31 cellular contexts compared by ENCODE assay signal in the genomic region with DNA sequence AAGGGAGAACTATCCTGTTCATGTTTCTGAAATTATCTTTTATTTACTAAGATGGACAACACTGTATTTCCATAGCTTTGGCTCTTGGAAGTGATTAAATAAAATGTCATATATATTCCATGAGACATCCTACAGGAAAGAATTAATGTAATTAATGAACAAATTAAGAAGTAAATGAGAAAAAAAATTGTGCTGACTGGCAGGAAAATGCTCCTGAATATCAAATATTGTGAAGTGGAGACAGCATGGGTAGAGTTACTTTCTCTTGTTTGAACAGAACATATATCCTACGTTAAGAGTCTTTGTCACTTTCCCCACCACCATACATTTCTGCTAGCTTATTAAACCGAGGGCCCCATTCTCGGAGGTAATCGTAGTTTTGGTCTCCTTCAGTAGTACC.
"Had no signal": no experiment of that assay in that cellular context is flagged by ENCODE, and none has a peak within 500 bp of the region (broad histone marks: within the 10 kb centered on the region; RNA-seq: fewer than 3 reads in every experiment).

No MANE protein-coding gene starts in this region.

- H3K9me3 ChIP-seq: SJCRH30 had no signal

- H3K4me1 ChIP-seq: SJCRH30 had no signal

- H3K9me3 Mint-ChIP-seq: brain had no signal

- DNase-seq: activated CD4-positive, alpha-beta memory T cell treated with anti-CD3 and anti-CD28 coated beads, Interleukin-2, amount 10 ng/mL, durations not matched to agents 7 days and 5 days; activated CD4-positive, alpha-beta T cell treated with anti-CD3 and anti-CD28 coated beads for 1 hour; activated CD4-positive, alpha-beta T cell treated with anti-CD3 and anti-CD28 coated beads for 48 hours; activated CD4-positive, CD25-positive, alpha-beta regulatory T cell; activated CD8-positive, alpha-beta memory T cell treated with anti-CD3 and anti-CD28 coated beads for 24 hours; activated CD8-positive, alpha-beta memory T cell treated with anti-CD3 and anti-CD28 coated beads, Interleukin-2, amount 10 ng/mL, durations not matched to agents 7 days and 5 days; activated CD8-positive, alpha-beta memory T cell treated with anti-CD3 and anti-CD28 coated beads, Interleukin-2, amount 50 U/mL, for 48 hours; activated effector memory CD4-positive, alpha-beta T cell treated with Interleukin-2 at 50 U/mL for 16 hours; activated naive CD4-positive, alpha-beta T cell treated with anti-CD3 and anti-CD28 coated beads, Interleukin-2, amount 10 ng/mL, durations not matched to agents 7 days and 5 days; activated naive CD8-positive, alpha-beta T cell treated with anti-CD3 and anti-CD28 coated beads, Interleukin-2, amount 50 U/mL, for 24 hours; activated T-cell treated with anti-CD3 and anti-CD28 coated beads, Interleukin-2, amount 50 U/mL, for 48 hours; anterior cingulate cortex; caudate nucleus; cerebellar nuclear complex; MM.1S; MV-4-11; NCI-H1092; NCI-H1436 treated with DMSO at 0.1 percent for 48 hours; NCI-H1694 treated with DMSO at 0.1 percent for 48 hours; NCI-H2029; NCI-H446 treated with DMSO at 0.1 percent for 48 hours; NCI-H524 treated with DMSO at 0.1 percent for 48 hours; NK-92 treated with Interleukin-12 subunit alpha and Interleukin-12 subunit beta, amount 100 ng/mL, for 24 hours; SHP77; SJCRH30; T1000; WERI-Rb-1 had no signal

- H3K27me3 Mint-ChIP-seq: activated CD4-positive, alpha-beta memory T cell treated with anti-CD3 and anti-CD28 coated beads, Interleukin-2, amount 10 ng/mL, durations not matched to agents 7 days and 5 days; activated CD8-positive, alpha-beta memory T cell treated with anti-CD3 and anti-CD28 coated beads, Interleukin-2, amount 10 ng/mL, durations not matched to agents 7 days and 5 days; activated naive CD4-positive, alpha-beta T cell treated with anti-CD3 and anti-CD28 coated beads, Interleukin-2, amount 10 ng/mL, durations not matched to agents 7 days and 5 days; activated naive CD8-positive, alpha-beta T cell; activated naive CD8-positive, alpha-beta T cell treated with anti-CD3 and anti-CD28 coated beads, Interleukin-2, amount 50 U/mL, for 24 hours; brain had no signal

- ATAC-seq: activated CD8-positive, alpha-beta memory T cell treated with anti-CD3 and anti-CD28 coated beads, Interleukin-2, amount 10 ng/mL, durations not matched to agents 7 days and 5 days; activated naive CD8-positive, alpha-beta T cell treated with anti-CD3 and anti-CD28 coated beads, Interleukin-2, amount 50 U/mL, for 24 hours had no signal

- H3K27ac Mint-ChIP-seq: activated CD4-positive, alpha-beta memory T cell treated with anti-CD3 and anti-CD28 coated beads, Interleukin-2, amount 10 ng/mL, durations not matched to agents 7 days and 5 days; activated CD8-positive, alpha-beta memory T cell treated with anti-CD3 and anti-CD28 coated beads, Interleukin-2, amount 10 ng/mL, durations not matched to agents 7 days and 5 days; activated naive CD4-positive, alpha-beta T cell treated with anti-CD3 and anti-CD28 coated beads, Interleukin-2, amount 10 ng/mL, durations not matched to agents 7 days and 5 days; activated naive CD8-positive, alpha-beta T cell; activated naive CD8-positive, alpha-beta T cell treated with anti-CD3 and anti-CD28 coated beads, Interleukin-2, amount 50 U/mL, for 24 hours; brain had no signal

- H3K27me3 ChIP-seq: SJCRH30 had no signal

- H3K4me3 ChIP-seq: SJCRH30, SK-N-MC had no signal

- H3K4me1 Mint-ChIP-seq: activated CD4-positive, alpha-beta memory T cell treated with anti-CD3 and anti-CD28 coated beads, Interleukin-2, amount 10 ng/mL, durations not matched to agents 7 days and 5 days; activated CD8-positive, alpha-beta memory T cell treated with anti-CD3 and anti-CD28 coated beads, Interleukin-2, amount 10 ng/mL, durations not matched to agents 7 days and 5 days; activated naive CD4-positive, alpha-beta T cell treated with anti-CD3 and anti-CD28 coated beads, Interleukin-2, amount 10 ng/mL, durations not matched to agents 7 days and 5 days; activated naive CD8-positive, alpha-beta T cell treated with anti-CD3 and anti-CD28 coated beads, Interleukin-2, amount 50 U/mL, for 24 hours; brain had no signal

- H3K27ac ChIP-seq: KMS-11, SJCRH30, WERI-Rb-1 had no signal

- H3K36me3 Mint-ChIP-seq: activated CD8-positive, alpha-beta memory T cell treated with anti-CD3 and anti-CD28 coated beads, Interleukin-2, amount 10 ng/mL, durations not matched to agents 7 days and 5 days; activated naive CD4-positive, alpha-beta T cell treated with anti-CD3 and anti-CD28 coated beads, Interleukin-2, amount 10 ng/mL, durations not matched to agents 7 days and 5 days; activated naive CD8-positive, alpha-beta T cell; brain had no signal

- H3K4me3 Mint-ChIP-seq: activated CD4-positive, alpha-beta memory T cell treated with anti-CD3 and anti-CD28 coated beads, Interleukin-2, amount 10 ng/mL, durations not matched to agents 7 days and 5 days; activated CD8-positive, alpha-beta memory T cell treated with anti-CD3 and anti-CD28 coated beads, Interleukin-2, amount 10 ng/mL, durations not matched to agents 7 days and 5 days; activated naive CD4-positive, alpha-beta T cell treated with anti-CD3 and anti-CD28 coated beads, Interleukin-2, amount 10 ng/mL, durations not matched to agents 7 days and 5 days; activated naive CD8-positive, alpha-beta T cell; activated naive CD8-positive, alpha-beta T cell treated with anti-CD3 and anti-CD28 coated beads, Interleukin-2, amount 50 U/mL, for 24 hours; brain had no signal

- H3K36me3 ChIP-seq: SJCRH30, WERI-Rb-1 had no signal
